27 cellular contexts compared by ENCODE assay signal in genomic region chr7:64938540-64938939, GRCh38.
"Had no signal": no experiment of that assay in that cellular context is flagged by ENCODE, and none has a peak within 500 bp of the region (broad histone marks: within the 10 kb centered on the region; RNA-seq: fewer than 3 reads in every experiment).

No MANE protein-coding gene starts in this region.

- DNase-seq: stimulated activated CD4-positive, alpha-beta T cell treated with anti-CD3 and anti-CD28 coated beads, Interleukin-2, amount 100 ng/mL, for 48 hours; stimulated activated CD4-positive, alpha-beta T cell treated with anti-CD3 and anti-CD28 coated beads, Interleukin-4, amount 100 ng/mL, for 1 hour; stimulated activated CD4-positive, alpha-beta T cell treated with anti-CD3 and anti-CD28 coated beads, Interleukin-4, amount 100 ng/mL, for 24 hours; stimulated activated CD4-positive, alpha-beta T cell treated with anti-CD3 and anti-CD28 coated beads, Interleukin-4, amount 100 ng/mL, for 4 hours; stimulated activated CD8-positive, alpha-beta memory T cell treated with anti-CD3 and anti-CD28 coated beads, Interleukin-4, amount 100 ng/mL, for 48 hours; stimulated activated naive B cell treated with anti-CD40 and anti-IgM and Interleukin-4, amounts not matched to agents 10 μg/mL and 1 μg/mL and 100 μg/mL, for 72 hours; stimulated activated naive CD4-positive, alpha-beta T cell; stimulated activated naive CD4-positive, alpha-beta T cell treated with Interleukin-2 at 50 U/mL for 16 hours; stimulated activated naive CD8-positive, alpha-beta T cell treated with anti-CD3 and anti-CD28 coated beads, Interleukin-15, amount 100 ng/mL, for 72 hours; stimulated activated naive CD8-positive, alpha-beta T cell treated with anti-CD3 and anti-CD28 coated beads, Interleukin-15, Interleukin-2, amounts not matched to agents 100 U/mL and 50 U/mL, for 24 hours; stomach; substantia nigra; testis; thyroid gland; tibial artery; transverse colon; trophoblast cell; upper lobe of left lung; upper lobe of right lung; uterus had no signal

- ATAC-seq: stimulated activated effector memory CD8-positive, alpha-beta T cell treated with anti-CD3 and anti-CD28 coated beads, Interleukin-12 subunit alpha, Interleukin-12 subunit beta, amount 100 ng/mL, for 72 hours; stimulated activated memory B cell treated with anti-CD40 and anti-IgM and Interleukin-4, amounts not matched to agents 10 μg/mL and 1 μg/mL and 100 μg/mL, for 72 hours; stimulated activated naive B cell treated with anti-CD40 and anti-IgM and Interleukin-4, amounts not matched to agents 10 μg/mL and 1 μg/mL and 100 μg/mL, for 72 hours; stimulated activated naive CD8-positive, alpha-beta T cell treated with anti-CD3 and anti-CD28 coated beads, Interleukin-15, amount 100 ng/mL, for 72 hours; stimulated activated naive CD8-positive, alpha-beta T cell treated with anti-CD3 and anti-CD28 coated beads, Interleukin-15, Interleukin-2, amounts not matched to agents 100 U/mL and 50 U/mL, for 24 hours; upper lobe of right lung had no signal

- H3K4me1 ChIP-seq: stomach, suprapubic skin, testis, thyroid gland, tibial artery, tibial nerve, transverse colon, upper lobe of left lung, upper lobe of right lung, uterus, vagina had no signal

- H3K4me3 ChIP-seq: stomach, suprapubic skin, testis, thoracic aorta, thyroid gland, tibial artery, tibial nerve, transverse colon, upper lobe of left lung, upper lobe of right lung, uterus, vagina had no signal

- H3K27ac ChIP-seq: stomach, suprapubic skin, testis, thoracic aorta, thyroid gland, tibial artery, tibial nerve, transverse colon, upper lobe of left lung, upper lobe of right lung, uterus, vagina had no signal

- H3K27me3 ChIP-seq: suprapubic skin, testis, thyroid gland, tibial nerve, transverse colon, upper lobe of left lung, upper lobe of right lung, uterus, vagina had no signal

- H3K36me3 ChIP-seq: stomach, suprapubic skin, thoracic aorta, thyroid gland, tibial artery, tibial nerve, transverse colon, upper lobe of left lung, upper lobe of right lung, uterus, vagina had no signal

- FAIRE-seq: urothelium cell line had no signal

- H3K9me3 ChIP-seq: testis, thyroid gland had no signal
